27 cellular contexts compared by ENCODE assay signal in the genomic region with DNA sequence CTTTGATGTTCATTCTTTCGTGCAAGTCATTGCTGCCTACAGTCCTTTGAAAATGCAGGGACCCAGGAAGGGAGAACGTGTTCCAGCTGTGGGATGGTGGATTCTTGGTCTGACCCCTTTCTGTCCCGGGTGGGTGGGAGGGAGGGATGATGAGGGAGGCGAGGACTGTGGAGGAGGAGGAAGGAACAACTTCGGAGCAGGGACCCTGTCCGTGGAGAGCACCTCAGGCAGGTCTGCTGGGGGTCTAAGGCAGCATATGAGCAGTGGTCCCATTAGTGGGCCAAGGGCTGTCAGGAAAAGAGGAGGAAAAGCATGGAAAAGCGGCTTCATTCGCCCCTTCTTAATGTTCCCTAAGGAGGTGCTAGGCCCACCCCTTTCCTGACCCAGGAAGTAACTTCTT.
"Had no signal": no experiment of that assay in that cellular context is flagged by ENCODE, and none has a peak within 500 bp of the region (broad histone marks: within the 10 kb centered on the region; RNA-seq: fewer than 3 reads in every experiment).

No MANE protein-coding gene starts in this region.

- H2AFZ ChIP-seq: parathyroid adenoma had no signal

- H3K4me3 ChIP-seq: gastrocnemius medialis, lung, mucosa of descending colon, right lobe of liver, thoracic aorta, transverse colon, upper lobe of right lung, vagina had no signal

- H3K4me3 Mint-ChIP-seq: memory B cell; mesothelial cell of epicardium; naive B cell; natural killer cell treated with Interleukin-12 subunit alpha and Interleukin-12 subunit beta and Interleukin-15 and Interleukin-18, amount 100 ng/mL, for 72 hours; neural crest cell; stimulated activated naive B cell treated with anti-CD40 and anti-IgM and Interleukin-4, amounts not matched to agents 10 μg/mL and 1 μg/mL and 100 μg/mL, for 72 hours; stimulated activated naive CD8-positive, alpha-beta T cell treated with anti-CD3 and anti-CD28 coated beads, Interleukin-15, Interleukin-2, amounts not matched to agents 100 ng/mL and 50 ng/mL, for 24 hours had no signal

- H3K4me1 ChIP-seq: gastrocnemius medialis, parathyroid adenoma, right lobe of liver, transverse colon, upper lobe of right lung, vagina had no signal

- H3K36me3 ChIP-seq: gastrocnemius medialis, neutrophil, right lobe of liver, thoracic aorta, transverse colon, upper lobe of right lung, vagina had no signal

- H3K9me3 ChIP-seq: gastrocnemius medialis, mucosa of descending colon, neutrophil, right lobe of liver, thoracic aorta, transverse colon, upper lobe of right lung, vagina had no signal

- ATAC-seq: gastrocnemius medialis; left lobe of liver; mucosa of descending colon; natural killer cell treated with Interleukin-12 subunit alpha and Interleukin-12 subunit beta and Interleukin-15 and Interleukin-18, amount 100 ng/mL, for 72 hours; stimulated activated naive B cell treated with anti-CD40 and anti-IgM and Interleukin-4, amounts not matched to agents 10 μg/mL and 1 μg/mL and 100 μg/mL, for 72 hours; upper lobe of right lung had no signal

- H3K79me2 ChIP-seq: parathyroid adenoma had no signal

- H3K27ac ChIP-seq: gastrocnemius medialis, neutrophil, parathyroid adenoma, right lobe of liver, thoracic aorta, transverse colon, upper lobe of right lung, vagina had no signal

- H3K36me3 Mint-ChIP-seq: memory B cell; mesothelial cell of epicardium; natural killer cell treated with Interleukin-12 subunit alpha and Interleukin-12 subunit beta and Interleukin-15 and Interleukin-18, amount 100 ng/mL, for 72 hours; stimulated activated naive B cell treated with anti-CD40 and anti-IgM and Interleukin-4, amounts not matched to agents 10 μg/mL and 1 μg/mL and 100 μg/mL, for 72 hours had no signal

- H3K4me1 Mint-ChIP-seq: memory B cell; mesothelial cell of epicardium; naive B cell; neural crest cell; stimulated activated naive B cell treated with anti-CD40 and anti-IgM and Interleukin-4, amounts not matched to agents 10 μg/mL and 1 μg/mL and 100 μg/mL, for 72 hours had no signal

- DNase-seq: dermis blood vessel endothelial cell; effector CD4-positive, alpha-beta T cell; foreskin fibroblast; gastrocnemius medialis; mucosa of descending colon; naive B cell; small intestine; stimulated activated CD4-positive, alpha-beta T cell treated with anti-CD3 and anti-CD28 coated beads, Interleukin-15, amount 100 ng/mL, for 24 hours; stimulated activated CD4-positive, alpha-beta T cell treated with anti-CD3 and anti-CD28 coated beads, Interleukin-2, amount 100 ng/mL, for 48 hours; stimulated activated naive B cell treated with anti-CD40 and anti-IgM and Interleukin-4, amounts not matched to agents 10 μg/mL and 1 μg/mL and 100 μg/mL, for 72 hours; transverse colon; upper lobe of right lung had no signal

- H3K27me3 ChIP-seq: gastrocnemius medialis, right lobe of liver, transverse colon, upper lobe of right lung, vagina had no signal

- FAIRE-seq: colon, kidney, small intestine had no signal

- H3K27ac Mint-ChIP-seq: memory B cell; mesothelial cell of epicardium; natural killer cell treated with Interleukin-12 subunit alpha and Interleukin-12 subunit beta and Interleukin-15 and Interleukin-18, amount 100 ng/mL, for 72 hours; progenitor cell of endocrine pancreas; stimulated activated naive B cell treated with anti-CD40 and anti-IgM and Interleukin-4, amounts not matched to agents 10 μg/mL and 1 μg/mL and 100 μg/mL, for 72 hours; stimulated activated naive CD8-positive, alpha-beta T cell treated with anti-CD3 and anti-CD28 coated beads, Interleukin-15, Interleukin-2, amounts not matched to agents 100 ng/mL and 50 ng/mL, for 24 hours had no signal

- H3K9ac ChIP-seq: parathyroid adenoma had no signal

- H3K9me3 Mint-ChIP-seq: memory B cell; mesothelial cell of epicardium; natural killer cell treated with Interleukin-12 subunit alpha and Interleukin-12 subunit beta and Interleukin-15 and Interleukin-18, amount 100 ng/mL, for 72 hours; stimulated activated naive B cell treated with anti-CD40 and anti-IgM and Interleukin-4, amounts not matched to agents 10 μg/mL and 1 μg/mL and 100 μg/mL, for 72 hours; stimulated activated naive CD8-positive, alpha-beta T cell treated with anti-CD3 and anti-CD28 coated beads, Interleukin-15, Interleukin-2, amounts not matched to agents 100 ng/mL and 50 ng/mL, for 24 hours had no signal
